Comparison of ENCODE assay signal across 21 cellular contexts in genomic region chr5:179357036-179357435, GRCh38. TPM values are rescaled to one million over a fixed set of nuclear protein-coding genes. Genes with fewer than 3 reads are reported as not detected.
DNase-seq lines count a peak whose midpoint lies in the region; ATAC-seq, FAIRE-seq and TF ChIP-seq lines count a peak whose summit lies in the region.
"Had no signal": no experiment of that assay in that cellular context is flagged by ENCODE, and none has a peak within 500 bp of the region (broad histone marks: within the 10 kb centered on the region; RNA-seq: fewer than 3 reads in every experiment).

No MANE protein-coding gene starts in this region.

- DNase-seq in MCF 10A (ENCODE audit: unreplicated experiment) (no peak), mammary epithelial cell (no peak), choroid plexus epithelial cell (ENCODE audit: low read depth) (peak; percentile 40), left ventricle myocardium superior (no peak), upper lobe of left lung (no peak), D721Med (ENCODE audit: insufficient read length, low spot score) (no peak), SHP77 treated with DMSO at 0.1 percent for 48 hours (lab: John Stamatoyannopoulos, UW) (no peak)
- DNase-seq: DMS153, HFFc6, NCI-H1048, NCI-H1436 treated with DMSO at 0.1 percent for 48 hours, NCI-H2029 treated with DMSO at 0.1 percent for 48 hours, NCI-H510A treated with DMSO at 0.1 percent for 48 hours, NCI-H82 had no signal

- H3K27me3 Mint-ChIP-seq in MCF 10A (ENCODE audit: insufficient read depth, unreplicated experiment) = no peaks in the 10 kb centered on the region

- H3K4me1 ChIP-seq in mammary epithelial cell (ENCODE audit: insufficient read depth, low read length) (no peaks in the 10 kb centered on the region), upper lobe of left lung (peaks cover 8 to 20% (median 15%) of the 10 kb centered on the region in 4 donors)

- no peaks in the 10 kb centered on the region for H3K36me3 Mint-ChIP-seq in MCF 10A (ENCODE audit: insufficient read depth, unreplicated experiment)

- H4K20me1 ChIP-seq in mammary epithelial cell (ENCODE audit: insufficient read depth, low read length) = no peaks in the 10 kb centered on the region

- intact Hi-C loops in MCF 10A (cut with micrococcal nuclease) (loop anchor here (2.0 to 10.0 kb wide), 2 partner anchors 52 to 138 kb away; no protein-coding TSS in a partner anchor), mammary epithelial cell (cut with micrococcal nuclease) (no loop called here), left ventricle myocardium superior (cut with micrococcal nuclease) (loop anchor here (10.0 kb wide), 1 partner anchor 112 kb away; no protein-coding TSS in a partner anchor)

- H3K4me1 Mint-ChIP-seq in MCF 10A (ENCODE audit: insufficient read depth, unreplicated experiment) = peaks cover 59% of the 10 kb centered on the region

- POLR2A ChIA-PET in MCF 10A (lab: Yijun Ruan, JAX) = interaction anchor here (0.5 to 1.4 kb wide), 9 partner anchors 17 to 627 kb away, joined by 3 to 5 read pairs (median 3); partner anchors contain the start of gene ZNF354A

- ATAC-seq in left ventricle myocardium superior (peak; percentile 65), upper lobe of left lung (ENCODE audit: low FRiP score in 2 of 2) (no peak), GM21390 (IDR thresholded peaks at IDR 0.05; ENCODE audit: unreplicated experiment) (no peak)
- ATAC-seq: HepG2 had no signal

- H3K36me3 ChIP-seq in mammary epithelial cell (ENCODE audit: insufficient read depth, low read length) = no peaks in the 10 kb centered on the region
- H3K36me3 ChIP-seq in upper lobe of left lung = no peaks in the 10 kb centered on the region

- no peak overlapping the region for H3K9ac ChIP-seq in mammary epithelial cell (ENCODE audit: insufficient read depth, low read length)
- H3K9ac ChIP-seq: KMS-11 had no signal

- no peak overlapping the region for H3K4me3 ChIP-seq in mammary epithelial cell (replicated peaks in 1 of 3; ENCODE audit: insufficient read depth in 1 of 3, low read depth in 2 of 3, low read length in 3 of 3)
- no peak overlapping the region for H3K4me3 ChIP-seq in choroid plexus epithelial cell (ENCODE audit: low read depth, low read length)
- H3K4me3 ChIP-seq in upper lobe of left lung = no peak overlapping the region

- H3K4me3 Mint-ChIP-seq in MCF 10A (ENCODE audit: unreplicated experiment) = peak overlapping the region; percentile 64
- H3K4me3 Mint-ChIP-seq: HFFc6 had no signal

- H3K27me3 ChIP-seq in mammary epithelial cell (ENCODE audit: insufficient read depth, low read length) (no peaks in the 10 kb centered on the region), upper lobe of left lung (no peaks in the 10 kb centered on the region)

- H3K4me2 ChIP-seq in mammary epithelial cell (ENCODE audit: insufficient read depth, low read depth, low read length) = no peak overlapping the region
- H3K4me2 ChIP-seq: KMS-11 had no signal

- FAIRE-seq in D721Med (lab: Jason Lieb, UNC) = no peak
- FAIRE-seq: A204.1, GM12892, H54, HepG2 had no signal

- H2AFZ ChIP-seq in mammary epithelial cell (ENCODE audit: low read depth, low read length) = no peak overlapping the region

- CTCF ChIA-PET in MCF 10A (lab: Yijun Ruan, JAX) (interaction anchor here (0.6 kb wide), 4 partner anchors 322 to 915 kb away, joined by 3 to 4 read pairs (median 3); no protein-coding TSS in a partner anchor), mammary epithelial cell (lab: Charles Lee; ENCODE audit: low non-redundant PET) (no interaction called here)

- BruUV-seq in MCF 10A (replicated peaks; lab: Mats Ljungman, UMichigan) (TSS peak; percentile 70), mammary epithelial cell (replicated peaks; lab: Mats Ljungman, UMichigan) (no TSS peak)

- in situ Hi-C loops in mammary epithelial cell (cut with MboI; ENCODE audit: low sequenced_read_pairs in 2 of 2) = no loop called here

- whole genome bisulfite sequencing in mammary epithelial cell (ENCODE audit: low coverage, missing lambda C conversion rate) = 42% methylated on average over 7 of the region's 7 CpGs
- 29 to 31% methylated on average over 7 of the region's 7 CpGs for WGBS in upper lobe of left lung, 2 donors

- H3K27ac ChIP-seq in mammary epithelial cell (ENCODE audit: insufficient read depth, low read depth, low read length) = no peak overlapping the region
- peak overlapping the region; percentile 12 to 83 (median 70) for H3K27ac ChIP-seq in upper lobe of left lung
- H3K27ac ChIP-seq: C4-2B, KMS-11 had no signal

- TF ChIP-seq CTCF in MCF 10A (IDR thresholded peaks at IDR 0.05; ENCODE audit: unreplicated experiment) = no peak
- TF ChIP-seq CTCF in mammary epithelial cell (conservative IDR thresholded peaks at IDR 0.05 in 1 of 2, IDR thresholded peaks at IDR 0.05 in 1 of 2; ENCODE audit: extremely low read depth in 1 of 2, insufficient read depth in 1 of 2, low read depth in 1 of 2, low read length in 2 of 2) = no peak
- TF ChIP-seq CTCF in choroid plexus epithelial cell (conservative IDR thresholded peaks at IDR 0.05; ENCODE audit: low read depth, low read length) = no peak
- TF ChIP-seq CTCF in upper lobe of left lung (IDR thresholded peaks at IDR 0.05) = no peak
- no peak for TF ChIP-seq CTCF in D721Med (IDR thresholded peaks at IDR 0.05; ENCODE audit: insufficient read depth, missing control alignments)

- peak overlapping the region; percentile 99 for H3K27ac Mint-ChIP-seq in MCF 10A (ENCODE audit: low read depth, unreplicated experiment)
- H3K27ac Mint-ChIP-seq: HFFc6 had no signal

- H3K9me3 ChIP-seq in mammary epithelial cell (replicated peaks; ENCODE audit: insufficient read depth, low read length) = peaks cover 38% of the 10 kb centered on the region
- H3K9me3 ChIP-seq in upper lobe of left lung = no peaks in the 10 kb centered on the region

- no peak for TF ChIP-seq POLR2A in upper lobe of left lung (IDR thresholded peaks at IDR 0.05)

- peaks cover 9% of the 10 kb centered on the region for H3K9me3 Mint-ChIP-seq in MCF 10A (ENCODE audit: unreplicated experiment)

- dilution Hi-C loops in mammary epithelial cell (cut with HindIII; ENCODE audit: low sequenced_read_pairs) = loop anchor here (5.0 kb wide), 1 partner anchor 90 kb away; no protein-coding TSS in a partner anchor

- no peak for TF ChIP-seq EP300 in upper lobe of left lung (IDR thresholded peaks at IDR 0.05)

- no peaks in the 10 kb centered on the region for H3K79me2 ChIP-seq in mammary epithelial cell (ENCODE audit: insufficient read depth, low read length)

RNA-seq across cellular contexts. Expression of gene ADAMTS2, which starts 11.8 kb away (rescaled TPM):
- 0.17 TPM in 1 of 2 replicates, not detected in the other for total RNA-seq in MCF 10A (2022)
- total RNA-seq in mammary epithelial cell = under 1 TPM in 1 of 2 donors, not detected in 1; 0.33 TPM
- 0.01 TPM for polyA plus RNA-seq in mammary epithelial cell
- not detected for polyA minus RNA-seq in mammary epithelial cell
- 4.3 TPM for total RNA-seq in left ventricle myocardium superior
- 100 to 1,000 TPM in 1 of 6 donors, 10 to 100 TPM in 5; 10.0 to 114 (median 25.7) TPM for total RNA-seq in upper lobe of left lung
